10 cellular contexts compared by ENCODE assay signal in the genomic region with DNA sequence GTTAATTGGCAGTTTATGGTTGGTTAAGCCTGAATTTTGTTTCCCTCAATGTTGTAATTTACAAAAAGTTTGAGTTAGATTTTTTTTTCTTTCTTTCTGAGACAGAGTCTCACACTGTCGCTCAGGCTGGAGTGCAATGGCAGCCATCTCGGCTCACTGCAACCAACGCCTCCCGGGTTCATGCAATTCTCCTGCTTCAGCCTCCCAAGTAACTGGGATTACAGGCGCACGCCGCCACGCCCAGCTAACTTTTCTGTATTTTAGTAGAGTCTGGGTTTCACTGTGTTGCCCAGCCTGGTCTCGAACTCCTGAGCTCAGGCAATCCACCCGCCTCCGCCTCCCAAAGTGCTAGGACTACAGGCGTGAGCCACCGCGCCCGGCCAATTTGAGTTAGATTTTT. TPM values are rescaled to one million over a fixed set of nuclear protein-coding genes. Genes with fewer than 3 reads are reported as not detected.
DNase-seq lines count a peak whose midpoint lies in the region; ATAC-seq and TF ChIP-seq lines count a peak whose summit lies in the region.
"Had no signal": no experiment of that assay in that cellular context is flagged by ENCODE, and none has a peak within 500 bp of the region (broad histone marks: within the 10 kb centered on the region; RNA-seq: fewer than 3 reads in every experiment).

No MANE protein-coding gene starts in this region.

- H3K4me1 ChIP-seq in Karpas-422 (ENCODE audit: low read length): peaks cover 11% of the 10 kb centered on the region

- H3K27ac ChIP-seq in Karpas-422 (ENCODE audit: low read length): no peak overlapping the region

- H3K27me3 Mint-ChIP-seq in CD14-positive monocyte (ENCODE audit: low read depth in 3 of 3) (peaks cover 1 to 3% (median 1%) of the 10 kb centered on the region in 3 donors), nephron (ENCODE audit: low read depth) (no peaks in the 10 kb centered on the region)

- H2AFZ ChIP-seq in Karpas-422 (ENCODE audit: low read length): no peak overlapping the region

- H3K27ac Mint-ChIP-seq in CD14-positive monocyte (peak overlapping the region in 3 of 7 donors; percentile 75 to 93 (median 92)), nephron (peak overlapping the region in 2 of 3 experiments; percentile 94 to 97)

- H3K4me1 Mint-ChIP-seq in CD14-positive monocyte (peaks cover 35% of the 10 kb centered on the region), nephron (peaks cover 19% of the 10 kb centered on the region)

- H3K36me3 ChIP-seq in Karpas-422 (ENCODE audit: insufficient read depth, low read length): peaks cover 40% of the 10 kb centered on the region
- H3K36me3 ChIP-seq: uterus had no signal

- H4K20me1 ChIP-seq in Karpas-422 (ENCODE audit: insufficient read depth, low read depth, low read length): no peaks in the 10 kb centered on the region

- H3K9me3 ChIP-seq in Karpas-422 (ENCODE audit: low read length): peaks cover 13% of the 10 kb centered on the region; the same call in 1 of the 2 replicates
- H3K9me3 ChIP-seq: uterus had no signal

- TF ChIP-seq CTCF in CD14-positive monocyte (IDR thresholded peaks at IDR 0.05) (no peak), choroid plexus epithelial cell (conservative IDR thresholded peaks at IDR 0.05; ENCODE audit: low read depth, low read length) (no peak), nephron (IDR thresholded peaks at IDR 0.05; ENCODE audit: unreplicated experiment in 3 of 3) (no peak)

- no peak for ATAC-seq in GM18873 (IDR thresholded peaks at IDR 0.05; ENCODE audit: low FRiP score, unreplicated experiment)
- no peak for ATAC-seq in GM21390 (IDR thresholded peaks at IDR 0.05; ENCODE audit: unreplicated experiment)

- H3K36me3 Mint-ChIP-seq in CD14-positive monocyte (peaks cover 13 to 33% of the 10 kb centered on the region in 2 donors), nephron (ENCODE audit: low read depth) (peaks cover 40% of the 10 kb centered on the region)

- H3K9me3 Mint-ChIP-seq in CD14-positive monocyte: peaks cover 2 to 45% (median 19%) of the 10 kb centered on the region in 7 donors
- H3K9me3 Mint-ChIP-seq in nephron: no peaks in the 10 kb centered on the region

- H3K27me3 ChIP-seq in Karpas-422 (ENCODE audit: low read length): no peaks in the 10 kb centered on the region
- H3K27me3 ChIP-seq: uterus had no signal

- DNase-seq in CD14-positive monocyte (ENCODE audit: low spot score) (no peak), Karpas-422 (no peak), choroid plexus epithelial cell (ENCODE audit: low read depth) (no peak), SK-N-DZ (ENCODE audit: low spot score) (no peak), foreskin melanocyte (no peak)
- DNase-seq: activated CD4-positive, alpha-beta T cell treated with anti-CD3 and anti-CD28 coated beads for 4 hours; uterus had no signal

- H3K4me2 ChIP-seq in Karpas-422 (ENCODE audit: low read depth, low read length, poor library complexity, severe bottlenecking): peak overlapping the region; percentile 72

- H3K79me2 ChIP-seq in Karpas-422 (ENCODE audit: low read length): peaks cover 59% of the 10 kb centered on the region

- H3K4me3 Mint-ChIP-seq in CD14-positive monocyte (peak overlapping the region; percentile 97 to 99), nephron (peak overlapping the region; percentile 98 to 99 (median 99))

- H3K4me3 ChIP-seq in Karpas-422 (ENCODE audit: low read length) (peak overlapping the region; percentile 92), choroid plexus epithelial cell (ENCODE audit: low read depth, low read length) (peak overlapping the region; percentile 86)

- intact Hi-C loops in CD14-positive monocyte (cut with micrococcal nuclease): loop anchor here in 1 of 2 donors (10.0 kb wide), 4 partner anchors 101 to 589 kb away; partner anchors contain the start of genes ERV3-1, ZNF680, ZNF736 and ZNF92

- peak overlapping the region; percentile 89 for H3K9ac ChIP-seq in Karpas-422 (ENCODE audit: low read length)

- no peaks in the 10 kb centered on the region for H3K9me2 ChIP-seq in Karpas-422 (replicated peaks; ENCODE audit: insufficient read depth, low read length)

RNA-seq across cellular contexts. Expression of gene ZNF273, which starts 0.9 kb away (rescaled TPM):
- polyA plus RNA-seq in CD14-positive monocyte: 1 to 10 TPM in 1 of 2 donors, under 1 TPM in 1; 0.62 to 1.7 TPM
- 16.2 and 22.0 TPM in 2 replicates for total RNA-seq in Karpas-422 (2014; rRNA removed; shearing (Covaris generic); ENCODE audit: low replicate concordance)
- 12.1 and 17.3 TPM in 2 replicates for polyA plus RNA-seq in SK-N-DZ (2014; cell fraction: cytosol; rRNA removed)
- polyA plus RNA-seq in SK-N-DZ (2014; cell fraction: nucleus; rRNA removed): 7.4 and 12.8 TPM in 2 replicates
